1 cellular context compared by ENCODE assay signal in the genomic region with DNA sequence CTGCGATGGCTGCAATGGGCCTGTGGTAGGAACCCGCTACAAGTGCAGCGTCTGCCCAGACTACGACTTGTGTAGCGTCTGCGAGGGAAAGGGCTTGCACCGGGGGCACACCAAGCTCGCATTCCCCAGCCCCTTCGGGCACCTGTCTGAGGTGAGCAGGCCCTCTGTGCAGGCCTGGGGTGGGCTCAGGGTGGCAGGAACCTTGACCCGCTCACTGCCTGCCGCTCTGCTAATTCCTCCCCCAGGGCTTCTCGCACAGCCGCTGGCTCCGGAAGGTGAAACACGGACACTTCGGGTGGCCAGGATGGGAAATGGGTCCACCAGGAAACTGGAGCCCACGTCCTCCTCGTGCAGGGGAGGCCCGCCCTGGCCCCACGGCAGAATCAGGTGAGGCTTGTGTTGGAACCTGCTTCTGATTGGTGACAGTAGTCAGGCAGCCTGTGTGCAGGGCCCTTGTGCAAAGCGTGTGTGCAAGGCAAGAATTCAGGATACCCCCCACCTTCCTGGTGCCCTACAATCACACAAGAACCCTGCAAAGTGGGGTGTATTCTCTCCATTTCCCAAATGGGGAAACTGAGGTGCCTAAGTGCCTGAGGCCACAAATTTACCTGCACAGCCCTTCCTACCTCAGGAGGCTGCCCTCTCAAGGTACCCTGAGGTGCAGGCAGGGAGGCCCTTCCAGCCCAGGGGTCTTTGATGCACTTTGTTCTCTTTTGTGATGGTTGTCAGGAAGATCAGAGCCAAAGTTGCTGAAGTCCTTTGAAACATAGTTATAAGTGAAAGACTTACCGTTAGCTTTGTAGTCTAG.
TF ChIP-seq lines count a peak whose summit lies in the region.

No MANE protein-coding gene starts in this region.

TF ChIP-seq in HepG2, 621 proteins besides CTCF, POLR2A, EP300 and RAD21 (continued from another document):
- TF ChIP-seq, protein P1, sequence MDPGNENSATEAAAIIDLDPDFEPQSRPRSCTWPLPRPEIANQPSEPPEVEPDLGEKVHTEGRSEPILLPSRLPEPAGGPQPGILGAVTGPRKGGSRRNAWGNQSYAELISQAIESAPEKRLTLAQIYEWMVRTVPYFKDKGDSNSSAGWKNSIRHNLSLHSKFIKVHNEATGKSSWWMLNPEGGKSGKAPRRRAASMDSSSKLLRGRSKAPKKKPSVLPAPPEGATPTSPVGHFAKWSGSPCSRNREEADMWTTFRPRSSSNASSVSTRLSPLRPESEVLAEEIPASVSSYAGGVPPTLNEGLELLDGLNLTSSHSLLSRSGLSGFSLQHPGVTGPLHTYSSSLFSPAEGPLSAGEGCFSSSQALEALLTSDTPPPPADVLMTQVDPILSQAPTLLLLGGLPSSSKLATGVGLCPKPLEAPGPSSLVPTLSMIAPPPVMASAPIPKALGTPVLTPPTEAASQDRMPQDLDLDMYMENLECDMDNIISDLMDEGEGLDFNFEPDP (CRISPR knock-in tag; conservative IDR thresholded peaks at IDR 0.05), result no peak
- TF ChIP-seq, protein P2, sequence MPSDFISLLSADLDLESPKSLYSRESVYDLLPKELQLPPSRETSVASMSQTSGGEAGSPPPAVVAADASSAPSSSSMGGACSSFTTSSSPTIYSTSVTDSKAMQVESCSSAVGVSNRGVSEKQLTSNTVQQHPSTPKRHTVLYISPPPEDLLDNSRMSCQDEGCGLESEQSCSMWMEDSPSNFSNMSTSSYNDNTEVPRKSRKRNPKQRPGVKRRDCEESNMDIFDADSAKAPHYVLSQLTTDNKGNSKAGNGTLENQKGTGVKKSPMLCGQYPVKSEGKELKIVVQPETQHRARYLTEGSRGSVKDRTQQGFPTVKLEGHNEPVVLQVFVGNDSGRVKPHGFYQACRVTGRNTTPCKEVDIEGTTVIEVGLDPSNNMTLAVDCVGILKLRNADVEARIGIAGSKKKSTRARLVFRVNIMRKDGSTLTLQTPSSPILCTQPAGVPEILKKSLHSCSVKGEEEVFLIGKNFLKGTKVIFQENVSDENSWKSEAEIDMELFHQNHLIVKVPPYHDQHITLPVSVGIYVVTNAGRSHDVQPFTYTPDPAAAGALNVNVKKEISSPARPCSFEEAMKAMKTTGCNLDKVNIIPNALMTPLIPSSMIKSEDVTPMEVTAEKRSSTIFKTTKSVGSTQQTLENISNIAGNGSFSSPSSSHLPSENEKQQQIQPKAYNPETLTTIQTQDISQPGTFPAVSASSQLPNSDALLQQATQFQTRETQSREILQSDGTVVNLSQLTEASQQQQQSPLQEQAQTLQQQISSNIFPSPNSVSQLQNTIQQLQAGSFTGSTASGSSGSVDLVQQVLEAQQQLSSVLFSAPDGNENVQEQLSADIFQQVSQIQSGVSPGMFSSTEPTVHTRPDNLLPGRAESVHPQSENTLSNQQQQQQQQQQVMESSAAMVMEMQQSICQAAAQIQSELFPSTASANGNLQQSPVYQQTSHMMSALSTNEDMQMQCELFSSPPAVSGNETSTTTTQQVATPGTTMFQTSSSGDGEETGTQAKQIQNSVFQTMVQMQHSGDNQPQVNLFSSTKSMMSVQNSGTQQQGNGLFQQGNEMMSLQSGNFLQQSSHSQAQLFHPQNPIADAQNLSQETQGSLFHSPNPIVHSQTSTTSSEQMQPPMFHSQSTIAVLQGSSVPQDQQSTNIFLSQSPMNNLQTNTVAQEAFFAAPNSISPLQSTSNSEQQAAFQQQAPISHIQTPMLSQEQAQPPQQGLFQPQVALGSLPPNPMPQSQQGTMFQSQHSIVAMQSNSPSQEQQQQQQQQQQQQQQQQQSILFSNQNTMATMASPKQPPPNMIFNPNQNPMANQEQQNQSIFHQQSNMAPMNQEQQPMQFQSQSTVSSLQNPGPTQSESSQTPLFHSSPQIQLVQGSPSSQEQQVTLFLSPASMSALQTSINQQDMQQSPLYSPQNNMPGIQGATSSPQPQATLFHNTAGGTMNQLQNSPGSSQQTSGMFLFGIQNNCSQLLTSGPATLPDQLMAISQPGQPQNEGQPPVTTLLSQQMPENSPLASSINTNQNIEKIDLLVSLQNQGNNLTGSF (CRISPR knock-in tag; IDR thresholded peaks at IDR 0.05), result no peak
- TF ChIP-seq, protein P3, sequence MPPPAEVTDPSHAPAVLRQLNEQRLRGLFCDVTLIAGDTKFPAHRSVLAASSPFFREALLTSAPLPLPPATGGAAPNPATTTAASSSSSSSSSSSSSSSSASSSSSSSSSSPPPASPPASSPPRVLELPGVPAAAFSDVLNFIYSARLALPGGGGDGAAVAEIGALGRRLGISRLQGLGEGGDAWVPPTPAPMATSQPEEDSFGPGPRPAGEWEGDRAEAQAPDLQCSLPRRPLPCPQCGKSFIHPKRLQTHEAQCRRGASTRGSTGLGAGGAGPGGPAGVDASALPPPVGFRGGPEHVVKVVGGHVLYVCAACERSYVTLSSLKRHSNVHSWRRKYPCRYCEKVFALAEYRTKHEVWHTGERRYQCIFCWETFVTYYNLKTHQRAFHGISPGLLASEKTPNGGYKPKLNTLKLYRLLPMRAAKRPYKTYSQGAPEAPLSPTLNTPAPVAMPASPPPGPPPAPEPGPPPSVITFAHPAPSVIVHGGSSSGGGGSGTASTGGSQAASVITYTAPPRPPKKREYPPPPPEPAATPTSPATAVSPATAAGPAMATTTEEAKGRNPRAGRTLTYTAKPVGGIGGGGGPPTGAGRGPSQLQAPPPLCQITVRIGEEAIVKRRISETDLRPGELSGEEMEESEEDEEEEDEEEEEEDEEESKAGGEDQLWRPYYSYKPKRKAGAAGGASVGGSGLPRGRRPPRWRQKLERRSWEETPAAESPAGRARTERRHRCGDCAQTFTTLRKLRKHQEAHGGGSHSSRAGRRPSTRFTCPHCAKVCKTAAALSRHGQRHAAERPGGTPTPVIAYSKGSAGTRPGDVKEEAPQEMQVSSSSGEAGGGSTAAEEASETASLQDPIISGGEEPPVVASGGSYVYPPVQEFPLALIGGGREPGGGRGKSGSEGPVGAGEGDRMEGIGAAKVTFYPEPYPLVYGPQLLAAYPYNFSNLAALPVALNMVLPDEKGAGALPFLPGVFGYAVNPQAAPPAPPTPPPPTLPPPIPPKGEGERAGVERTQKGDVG (CRISPR knock-in tag; IDR thresholded peaks at IDR 0.05; ENCODE audit: borderline replicate concordance), result 0 out of 2 replicates have a peak, but pooled peaks have one; percentile 58
- 0 out of 2 replicates have a peak, but pooled peaks have one; percentile 11 for TF ChIP-seq FOXC1 (CRISPR knock-in tag; IDR thresholded peaks at IDR 0.05; ENCODE audit: borderline replicate concordance)
